In the genomic region with DNA sequence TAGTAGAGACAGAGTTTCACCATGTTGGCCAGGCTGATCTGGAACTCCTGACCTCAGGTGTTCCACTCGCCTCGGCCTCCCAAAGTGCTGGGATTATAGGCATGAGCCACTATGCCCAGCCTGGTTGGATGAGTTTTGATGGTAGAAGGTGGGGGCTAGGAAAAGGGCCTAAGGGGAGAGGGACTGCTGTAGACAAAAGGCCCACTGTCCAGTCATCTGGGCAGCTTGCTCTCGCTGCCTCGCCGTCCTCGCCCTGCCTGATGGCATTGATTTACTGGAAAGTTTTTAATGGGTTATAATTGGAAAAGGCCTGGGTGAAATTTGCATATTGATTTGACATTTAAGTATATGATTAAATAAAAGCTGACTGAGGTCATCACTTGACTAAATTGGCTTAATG, we compare ENCODE assay signal across 12 cellular contexts.
DNase-seq lines count a peak whose midpoint lies in the region.
"Had no signal": no experiment of that assay in that cellular context is flagged by ENCODE, and none has a peak within 500 bp of the region (broad histone marks: within the 10 kb centered on the region; RNA-seq: fewer than 3 reads in every experiment).

No MANE protein-coding gene starts in this region.

- peak; percentile 17 for DNase-seq in COLO829 (ENCODE audit: low spot score)
- peak; percentile 26 for DNase-seq in NCI-H69 (lab: John Stamatoyannopoulos, UW)
- DNase-seq in foreskin melanocyte = peak; percentile 53
- peak; percentile 51 for DNase-seq in pons (ENCODE audit: low spot score)
- DNase-seq in DMS153 (lab: John Stamatoyannopoulos, UW) = no peak
- DNase-seq in NK-92 treated with Interleukin-12 subunit alpha and Interleukin-12 subunit beta, amount 100 ng/mL, for 24 hours (lab: John Stamatoyannopoulos, UW) = no peak
- no peak for DNase-seq in dermis blood vessel endothelial cell
- DNase-seq: CD8-positive, alpha-beta memory T cell; DMS 273 treated with DMSO at 0.1 percent for 48 hours; DMS79; H7; IMR-90 had no signal

Comparison
In these comparisons a context has a peak if more than half of its experiments do, and no peak if none do; other contexts are left out.
1. DNase-seq: peak in COLO829 (single experiment), NCI-H69 (single experiment), foreskin melanocyte (single experiment) and pons (single experiment); none in DMS153 (single experiment), NK-92 treated with Interleukin-12 subunit alpha and Interleukin-12 subunit beta, amount 100 ng/mL, for 24 hours (single experiment) and dermis blood vessel endothelial cell (single experiment).